ENCODE assay signal across 8 cellular contexts in genomic region chr4:25031077-25031606, GRCh38. TPM values are rescaled to one million over a fixed set of nuclear protein-coding genes. Genes with fewer than 3 reads are reported as not detected.
DNase-seq lines count a peak whose midpoint lies in the region; ATAC-seq and TF ChIP-seq lines count a peak whose summit lies in the region.

No MANE protein-coding gene starts in this region.

- H3K36me3 Mint-ChIP-seq in H9 (ENCODE audit: insufficient read depth in 1 of 3, low read depth in 3 of 3) = peaks cover 0 to 5% (median 0%) of the 10 kb centered on the region in 3 experiments; a peak in 1 of 7 replicates
- no peaks in the 10 kb centered on the region for H3K36me3 Mint-ChIP-seq in activated T-helper 17 cell treated with anti-CD3 and anti-CD28 coated beads, Interleukin-2, amount 50 U/mL, for 72 hours (ENCODE audit: low read depth)

- H3K27ac Mint-ChIP-seq in H9 = no peak overlapping the region
- H3K27ac Mint-ChIP-seq in activated T-helper 17 cell treated with anti-CD3 and anti-CD28 coated beads, Interleukin-2, amount 50 U/mL, for 72 hours = no peak overlapping the region

- no peak overlapping the region for H2BK5ac ChIP-seq in H9 (ENCODE audit: insufficient read length, low read length)

- H3K23ac ChIP-seq in H9 (ENCODE audit: insufficient read length, low read depth, low read length) = no peak overlapping the region

- no peak for TF ChIP-seq CTCF in H9 (conservative IDR thresholded peaks at IDR 0.05)
- no peak for TF ChIP-seq CTCF in left ventricle myocardium inferior (IDR thresholded peaks at IDR 0.05; ENCODE audit: borderline replicate concordance)
- TF ChIP-seq CTCF in sigmoid colon (IDR thresholded peaks at IDR 0.05) = no peak

- DNase-seq in H9 = peak; percentile 54
- no peak for DNase-seq in SK-N-MC (ENCODE audit: low read depth, low spot score)
- peak; percentile 22 for DNase-seq in left ventricle myocardium inferior
- peak; percentile 68 for DNase-seq in sigmoid colon
- no peak for DNase-seq in left colon

- H2BK15ac ChIP-seq in H9 (ENCODE audit: low read depth, low read length) = no peak overlapping the region

- H3K9ac ChIP-seq in H9 (ENCODE audit: extremely low read depth, insufficient read length, low read length) = peak overlapping the region; percentile 19
- H3K9ac ChIP-seq in SK-N-MC (ENCODE audit: insufficient read length) = no peak overlapping the region

- peak overlapping the region; percentile 68 to 81 for H3K4me3 Mint-ChIP-seq in H9
- H3K4me3 Mint-ChIP-seq in activated T-helper 17 cell treated with anti-CD3 and anti-CD28 coated beads, Interleukin-2, amount 50 U/mL, for 72 hours = no peak overlapping the region

- peaks cover 75% of the 10 kb centered on the region for H3K27me3 Mint-ChIP-seq in H9 (ENCODE audit: low read depth)
- H3K27me3 Mint-ChIP-seq in activated T-helper 17 cell treated with anti-CD3 and anti-CD28 coated beads, Interleukin-2, amount 50 U/mL, for 72 hours = peaks cover 52% of the 10 kb centered on the region

- H2AFZ ChIP-seq in H9 (ENCODE audit: low read length) = peak overlapping the region; percentile 60

- no peak overlapping the region for H2BK20ac ChIP-seq in H9 (ENCODE audit: low read depth, low read length, poor library complexity, severe bottlenecking)

- no peak overlapping the region for H4K5ac ChIP-seq in H9 (ENCODE audit: insufficient read length, low read depth, low read length)

- no peak overlapping the region for H2BK12ac ChIP-seq in H9 (ENCODE audit: insufficient read length, low read depth, low read length)

- intact Hi-C loops in left ventricle myocardium inferior (cut with micrococcal nuclease) (no loop called here), sigmoid colon (cut with DNase I) (loop anchor here (5.0 kb wide), 3 partner anchors 49 to 131 kb away; partner anchors contain the start of gene SEPSECS), left colon (cut with DNase I, micrococcal nuclease) (no loop called here)

- H3K4me1 ChIP-seq in H9 (ENCODE audit: insufficient read depth, low read length) = peaks cover 7% of the 10 kb centered on the region; the same call in 1 of the 2 replicates
- peaks cover 15% of the 10 kb centered on the region for H3K4me1 ChIP-seq in left ventricle myocardium inferior
- H3K4me1 ChIP-seq in sigmoid colon = peaks cover 0 to 28% (median 16%) of the 10 kb centered on the region in 4 donors

- peak overlapping the region; percentile 63 for H3K4me3 ChIP-seq in SK-N-MC
- peak overlapping the region; percentile 76 for H3K4me3 ChIP-seq in left ventricle myocardium inferior
- peak overlapping the region; percentile 29 to 68 (median 58) for H3K4me3 ChIP-seq in sigmoid colon

- H3K79me1 ChIP-seq in H9 (ENCODE audit: insufficient read depth, low read depth, low read length, poor library complexity, severe bottlenecking) = no peaks in the 10 kb centered on the region

- H3K36me3 ChIP-seq in SK-N-MC (ENCODE audit: insufficient read depth, low read length) (no peaks in the 10 kb centered on the region), left ventricle myocardium inferior (no peaks in the 10 kb centered on the region), sigmoid colon (no peaks in the 10 kb centered on the region)

- no peak overlapping the region for H3T11ph ChIP-seq in H9 (ENCODE audit: low read length)

- H3K4me2 ChIP-seq in H9 (ENCODE audit: insufficient read depth, insufficient read length, low read length) = peak overlapping the region; percentile 89

- H3K9me3 Mint-ChIP-seq in H9 = peaks cover 0 to 4% of the 10 kb centered on the region in 2 experiments; a peak in 4 of 5 replicates
- peaks cover 10% of the 10 kb centered on the region for H3K9me3 Mint-ChIP-seq in activated T-helper 17 cell treated with anti-CD3 and anti-CD28 coated beads, Interleukin-2, amount 50 U/mL, for 72 hours

- H4K8ac ChIP-seq in H9 (replicated peaks; ENCODE audit: insufficient read length, low read depth, low read length) = no peak overlapping the region

- H3K14ac ChIP-seq in H9 (ENCODE audit: insufficient read depth, low read length) = 0 out of 2 replicates have a peak overlapping the region, but pooled peaks have one; percentile 35

- peaks cover 23 to 31% of the 10 kb centered on the region in 2 experiments for H3K4me1 Mint-ChIP-seq in H9
- H3K4me1 Mint-ChIP-seq in activated T-helper 17 cell treated with anti-CD3 and anti-CD28 coated beads, Interleukin-2, amount 50 U/mL, for 72 hours = no peaks in the 10 kb centered on the region

- H3K79me2 ChIP-seq in H9 (ENCODE audit: insufficient read depth, low read length) = no peaks in the 10 kb centered on the region

- no peak overlapping the region for H3K4ac ChIP-seq in H9 (ENCODE audit: low read depth, low read length)

- H4K91ac ChIP-seq in H9 (ENCODE audit: insufficient read length, low read depth, low read length) = no peak overlapping the region

- no peak for TF ChIP-seq POLR2A in sigmoid colon (IDR thresholded peaks at IDR 0.05)

- H3K27ac ChIP-seq in H9 (ENCODE audit: insufficient read length, low read depth, low read length) (no peak overlapping the region), SK-N-MC (no peak overlapping the region), left ventricle myocardium inferior (replicated peaks) (peak overlapping the region; percentile 42), sigmoid colon (peak overlapping the region; percentile 69 to 83 (median 76))

- no peak overlapping the region for H3K56ac ChIP-seq in H9 (ENCODE audit: insufficient read length, low read depth, low read length)

- ATAC-seq in GM21515 (IDR thresholded peaks at IDR 0.05; ENCODE audit: unreplicated experiment) = no peak
- no peak for ATAC-seq in activated T-helper 17 cell treated with anti-CD3 and anti-CD28 coated beads, Interleukin-2, amount 50 U/mL, for 72 hours (replicated peaks)
- no peak for ATAC-seq in left colon
- no peak for ATAC-seq in HG02884 (IDR thresholded peaks at IDR 0.05; ENCODE audit: unreplicated experiment)

- peaks cover 7% of the 10 kb centered on the region for H3K23me2 ChIP-seq in H9 (ENCODE audit: insufficient read length, low read depth, low read length, poor library complexity, severe bottlenecking)

- H2BK120ac ChIP-seq in H9 (ENCODE audit: low read depth, low read length, poor library complexity, severe bottlenecking) = no peak overlapping the region

- H2AK5ac ChIP-seq in H9 (ENCODE audit: insufficient read length, low read length) = no peak overlapping the region

- H3K9me3 ChIP-seq in H9 (ENCODE audit: control insufficient read depth, low read depth, low read length) (no peaks in the 10 kb centered on the region), SK-N-MC (ENCODE audit: low read depth, low read length) (no peaks in the 10 kb centered on the region), left ventricle myocardium inferior (replicated peaks) (no peaks in the 10 kb centered on the region), sigmoid colon (no peaks in the 10 kb centered on the region)

- no peaks in the 10 kb centered on the region for H4K20me1 ChIP-seq in H9 (ENCODE audit: control insufficient read depth, insufficient read depth, insufficient read length)

- peak overlapping the region; percentile 34 for H3K18ac ChIP-seq in H9 (ENCODE audit: insufficient read length, low read depth, low read length)

- no CpG with 5 or more reads among the region's 25 CpGs for WGBS in H9 (ENCODE audit: extremely low coverage, insufficient read length, low lambda C conversion rate)
- WGBS in sigmoid colon, 2 donors = 3% methylated on average over 25 of the region's 25 CpGs

- no peak for TF ChIP-seq EP300 in sigmoid colon (IDR thresholded peaks at IDR 0.05)

- H3K27me3 ChIP-seq in H9 (ENCODE audit: insufficient read depth, low read length) (peaks cover 13% of the 10 kb centered on the region; the same call in 1 of the 2 replicates), left ventricle myocardium inferior (ENCODE audit: low read depth) (no peaks in the 10 kb centered on the region), sigmoid colon (no peaks in the 10 kb centered on the region)

RNA-seq across cellular contexts. Expression of gene LGI2, which starts 0.4 kb away (rescaled TPM):
- total RNA-seq in H9 (2021) (1.4 and 2.4 TPM in 2 replicates), left ventricle myocardium inferior (3.0 TPM), sigmoid colon (1 to 10 TPM; 1.2 to 6.7 (median 3.5) TPM), left colon (under 1 TPM; 0.12 to 0.53 TPM)
- polyA plus RNA-seq in sigmoid colon = 1 to 10 TPM in 1 of 3 donors, under 1 TPM in 1, not detected in 1; 0.23 to 1.1 TPM
- not detected for total RNA-seq in activated T-helper 17 cell treated with anti-CD3 and anti-CD28 coated beads, Interleukin-2, amount 50 U/mL, for 72 hours

Comparison
In these comparisons a context has a peak if more than half of its experiments do, and no peak if none do; other contexts are left out.
1. DNase-seq: peak in H9 (single experiment), left ventricle myocardium inferior (single experiment) and sigmoid colon (single experiment); none in SK-N-MC (single experiment) and left colon (0 of 2).
2. H3K27ac ChIP-seq: peak in left ventricle myocardium inferior (single experiment) and sigmoid colon (4 of 4); none in H9 (single experiment) and SK-N-MC (single experiment).
3. Peak in every context shown above with its lines, with median percentiles within 50 percentile points of each other: H3K4me3 ChIP-seq.